ENCODE assay signal across 1 cellular context in the genomic region with DNA sequence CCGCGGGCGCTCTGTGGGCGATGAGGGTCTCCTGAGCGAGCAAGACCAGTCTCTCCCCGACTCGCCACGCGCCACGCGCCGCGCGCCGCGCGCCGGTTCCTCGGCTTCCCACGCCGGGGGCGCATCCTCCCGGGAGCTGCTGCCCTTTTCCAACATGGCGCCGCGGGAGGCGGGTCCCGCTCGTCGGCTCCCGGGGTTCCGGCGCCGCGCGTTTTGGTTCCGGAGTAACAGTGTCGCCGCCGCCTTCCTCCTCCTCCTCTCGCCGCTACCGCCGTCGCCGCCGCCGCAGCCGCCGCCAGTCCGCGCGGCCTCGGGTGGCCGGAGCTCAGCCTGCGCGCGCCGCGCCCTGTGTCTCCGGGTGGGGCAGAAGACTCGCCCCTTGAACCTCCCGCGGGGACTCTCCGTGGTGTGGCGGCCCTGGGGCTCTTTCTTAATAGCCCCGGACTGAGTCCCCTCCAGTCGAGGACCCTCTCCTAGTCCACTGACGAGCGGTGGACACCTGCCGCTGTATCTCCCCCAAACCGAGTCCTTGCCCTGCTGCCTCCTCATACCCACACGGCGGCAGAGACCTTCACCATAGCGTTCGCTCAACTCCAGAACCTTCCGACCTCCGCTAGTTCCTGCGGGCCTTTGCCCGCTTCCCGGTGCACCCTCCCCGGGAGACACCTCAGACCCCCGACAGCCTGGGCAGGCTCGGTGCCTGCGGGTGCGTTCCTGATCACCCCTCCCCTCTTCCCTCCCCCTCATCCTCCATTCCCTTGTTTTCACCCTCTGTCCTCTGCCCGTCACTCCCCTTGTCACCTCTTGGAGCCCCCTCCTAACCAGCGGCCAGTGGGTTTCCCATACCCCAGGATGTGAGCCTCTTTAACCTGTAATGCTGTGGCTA.
TF ChIP-seq lines count a peak whose summit lies in the region.

A gene (plus strand): TSS at position 242 of the 886 bp plus-strand sequence. CDS start 633 bp downstream, at position 875.

TF ChIP-seq in K562, 482 proteins besides CTCF, POLR2A, EP300 and RAD21 (continued from another document and continues in another):
- no peak for TF ChIP-seq ZKSCAN1 (IDR thresholded peaks at IDR 0.05; ENCODE audit: low read depth, low read length)
- no peak for TF ChIP-seq SMARCA5 (IDR thresholded peaks at IDR 0.05)
- peak; percentile 58 for TF ChIP-seq ZBTB7A (IDR thresholded peaks at IDR 0.05; ENCODE audit: borderline replicate concordance, control insufficient read depth, low read depth, low read length)
- TF ChIP-seq RNF2 (IDR thresholded peaks at IDR 0.05): no peak
- TF ChIP-seq HDAC8 (tag; IDR thresholded peaks at IDR 0.05): no peak
- no peak for TF ChIP-seq ZNF41 (CRISPR knock-in tag; conservative IDR thresholded peaks at IDR 0.05)
- TF ChIP-seq TOE1 (IDR thresholded peaks at IDR 0.05; ENCODE audit: borderline replicate concordance): 0 out of 2 replicates have a peak, but pooled peaks have one; percentile 13
- TF ChIP-seq TOE1 (CRISPR knock-in tag; IDR thresholded peaks at IDR 0.05; ENCODE audit: borderline replicate concordance, low read depth): no peak
- TF ChIP-seq CHD2 (IDR thresholded peaks at IDR 0.05; ENCODE audit: low read depth, low read length): no peak
- TF ChIP-seq CXXC5 (CRISPR knock-in tag; IDR thresholded peaks at IDR 0.05): peak; percentile 96
- no peak for TF ChIP-seq PHF21A (IDR thresholded peaks at IDR 0.05; ENCODE audit: borderline replicate concordance, low read depth)
- no peak for TF ChIP-seq ZNF644 (tag; IDR thresholded peaks at IDR 0.05; ENCODE audit: low read depth)
- peak; percentile 68 for TF ChIP-seq EGR1 (conservative IDR thresholded peaks at IDR 0.05)
- no peak for TF ChIP-seq SMAD1 (IDR thresholded peaks at IDR 0.05; ENCODE audit: low read depth, low read length, partially characterized antibody)
- peak; percentile 91 for TF ChIP-seq RBBP5 (IDR thresholded peaks at IDR 0.05; ENCODE audit: borderline replicate concordance, insufficient read depth, low read length, poor library complexity, severe bottlenecking)
- TF ChIP-seq, protein P1, sequence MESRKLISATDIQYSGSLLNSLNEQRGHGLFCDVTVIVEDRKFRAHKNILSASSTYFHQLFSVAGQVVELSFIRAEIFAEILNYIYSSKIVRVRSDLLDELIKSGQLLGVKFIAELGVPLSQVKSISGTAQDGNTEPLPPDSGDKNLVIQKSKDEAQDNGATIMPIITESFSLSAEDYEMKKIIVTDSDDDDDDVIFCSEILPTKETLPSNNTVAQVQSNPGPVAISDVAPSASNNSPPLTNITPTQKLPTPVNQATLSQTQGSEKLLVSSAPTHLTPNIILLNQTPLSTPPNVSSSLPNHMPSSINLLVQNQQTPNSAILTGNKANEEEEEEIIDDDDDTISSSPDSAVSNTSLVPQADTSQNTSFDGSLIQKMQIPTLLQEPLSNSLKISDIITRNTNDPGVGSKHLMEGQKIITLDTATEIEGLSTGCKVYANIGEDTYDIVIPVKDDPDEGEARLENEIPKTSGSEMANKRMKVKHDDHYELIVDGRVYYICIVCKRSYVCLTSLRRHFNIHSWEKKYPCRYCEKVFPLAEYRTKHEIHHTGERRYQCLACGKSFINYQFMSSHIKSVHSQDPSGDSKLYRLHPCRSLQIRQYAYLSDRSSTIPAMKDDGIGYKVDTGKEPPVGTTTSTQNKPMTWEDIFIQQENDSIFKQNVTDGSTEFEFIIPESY (CRISPR knock-in tag; IDR thresholded peaks at IDR 0.05): no peak
- peak; percentile 23; the same call in 1 of the 2 replicates for TF ChIP-seq ZNF24 (IDR thresholded peaks at IDR 0.05)
- TF ChIP-seq NFIC (IDR thresholded peaks at IDR 0.05): no peak
- TF ChIP-seq TBP (optimal IDR thresholded peaks at IDR 0.05; ENCODE audit: low read depth, low read length): peak; percentile 75
- TF ChIP-seq LCOR (CRISPR knock-in tag; IDR thresholded peaks at IDR 0.05): no peak
- TF ChIP-seq, protein P2, sequence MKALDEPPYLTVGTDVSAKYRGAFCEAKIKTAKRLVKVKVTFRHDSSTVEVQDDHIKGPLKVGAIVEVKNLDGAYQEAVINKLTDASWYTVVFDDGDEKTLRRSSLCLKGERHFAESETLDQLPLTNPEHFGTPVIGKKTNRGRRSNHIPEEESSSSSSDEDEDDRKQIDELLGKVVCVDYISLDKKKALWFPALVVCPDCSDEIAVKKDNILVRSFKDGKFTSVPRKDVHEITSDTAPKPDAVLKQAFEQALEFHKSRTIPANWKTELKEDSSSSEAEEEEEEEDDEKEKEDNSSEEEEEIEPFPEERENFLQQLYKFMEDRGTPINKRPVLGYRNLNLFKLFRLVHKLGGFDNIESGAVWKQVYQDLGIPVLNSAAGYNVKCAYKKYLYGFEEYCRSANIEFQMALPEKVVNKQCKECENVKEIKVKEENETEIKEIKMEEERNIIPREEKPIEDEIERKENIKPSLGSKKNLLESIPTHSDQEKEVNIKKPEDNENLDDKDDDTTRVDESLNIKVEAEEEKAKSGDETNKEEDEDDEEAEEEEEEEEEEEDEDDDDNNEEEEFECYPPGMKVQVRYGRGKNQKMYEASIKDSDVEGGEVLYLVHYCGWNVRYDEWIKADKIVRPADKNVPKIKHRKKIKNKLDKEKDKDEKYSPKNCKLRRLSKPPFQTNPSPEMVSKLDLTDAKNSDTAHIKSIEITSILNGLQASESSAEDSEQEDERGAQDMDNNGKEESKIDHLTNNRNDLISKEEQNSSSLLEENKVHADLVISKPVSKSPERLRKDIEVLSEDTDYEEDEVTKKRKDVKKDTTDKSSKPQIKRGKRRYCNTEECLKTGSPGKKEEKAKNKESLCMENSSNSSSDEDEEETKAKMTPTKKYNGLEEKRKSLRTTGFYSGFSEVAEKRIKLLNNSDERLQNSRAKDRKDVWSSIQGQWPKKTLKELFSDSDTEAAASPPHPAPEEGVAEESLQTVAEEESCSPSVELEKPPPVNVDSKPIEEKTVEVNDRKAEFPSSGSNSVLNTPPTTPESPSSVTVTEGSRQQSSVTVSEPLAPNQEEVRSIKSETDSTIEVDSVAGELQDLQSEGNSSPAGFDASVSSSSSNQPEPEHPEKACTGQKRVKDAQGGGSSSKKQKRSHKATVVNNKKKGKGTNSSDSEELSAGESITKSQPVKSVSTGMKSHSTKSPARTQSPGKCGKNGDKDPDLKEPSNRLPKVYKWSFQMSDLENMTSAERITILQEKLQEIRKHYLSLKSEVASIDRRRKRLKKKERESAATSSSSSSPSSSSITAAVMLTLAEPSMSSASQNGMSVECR (CRISPR knock-in tag; IDR thresholded peaks at IDR 0.05): no peak
- TF ChIP-seq, protein P3, sequence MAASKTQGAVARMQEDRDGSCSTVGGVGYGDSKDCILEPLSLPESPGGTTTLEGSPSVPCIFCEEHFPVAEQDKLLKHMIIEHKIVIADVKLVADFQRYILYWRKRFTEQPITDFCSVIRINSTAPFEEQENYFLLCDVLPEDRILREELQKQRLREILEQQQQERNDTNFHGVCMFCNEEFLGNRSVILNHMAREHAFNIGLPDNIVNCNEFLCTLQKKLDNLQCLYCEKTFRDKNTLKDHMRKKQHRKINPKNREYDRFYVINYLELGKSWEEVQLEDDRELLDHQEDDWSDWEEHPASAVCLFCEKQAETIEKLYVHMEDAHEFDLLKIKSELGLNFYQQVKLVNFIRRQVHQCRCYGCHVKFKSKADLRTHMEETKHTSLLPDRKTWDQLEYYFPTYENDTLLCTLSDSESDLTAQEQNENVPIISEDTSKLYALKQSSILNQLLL (CRISPR knock-in tag; IDR thresholded peaks at IDR 0.05; ENCODE audit: borderline replicate concordance): no peak
- 0 out of 2 replicates have a peak, but pooled peaks have one; percentile 15 for TF ChIP-seq ZNF384 (IDR thresholded peaks at IDR 0.05; ENCODE audit: low read depth, low read length)
- TF ChIP-seq SREBF1 (IDR thresholded peaks at IDR 0.05; ENCODE audit: borderline replicate concordance, low read depth, low read length): 0 out of 2 replicates have a peak, but pooled peaks have one; percentile 19
- TF ChIP-seq, protein P4, sequence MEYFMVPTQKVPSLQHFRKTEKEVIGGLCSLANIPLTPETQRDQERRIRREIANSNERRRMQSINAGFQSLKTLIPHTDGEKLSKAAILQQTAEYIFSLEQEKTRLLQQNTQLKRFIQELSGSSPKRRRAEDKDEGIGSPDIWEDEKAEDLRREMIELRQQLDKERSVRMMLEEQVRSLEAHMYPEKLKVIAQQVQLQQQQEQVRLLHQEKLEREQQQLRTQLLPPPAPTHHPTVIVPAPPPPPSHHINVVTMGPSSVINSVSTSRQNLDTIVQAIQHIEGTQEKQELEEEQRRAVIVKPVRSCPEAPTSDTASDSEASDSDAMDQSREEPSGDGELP (CRISPR knock-in tag; IDR thresholded peaks at IDR 0.05; ENCODE audit: borderline replicate concordance): peak; percentile 48; the same call in 1 of the 2 replicates
- no peak for TF ChIP-seq BHLHE40 (IDR thresholded peaks at IDR 0.05; ENCODE audit: low read length)
- TF ChIP-seq NR2C2 (CRISPR knock-in tag; IDR thresholded peaks at IDR 0.05): peak; percentile 94
- TF ChIP-seq NR2C2 (tag; IDR thresholded peaks at IDR 0.05): peak; percentile 100
- TF ChIP-seq, protein P5, sequence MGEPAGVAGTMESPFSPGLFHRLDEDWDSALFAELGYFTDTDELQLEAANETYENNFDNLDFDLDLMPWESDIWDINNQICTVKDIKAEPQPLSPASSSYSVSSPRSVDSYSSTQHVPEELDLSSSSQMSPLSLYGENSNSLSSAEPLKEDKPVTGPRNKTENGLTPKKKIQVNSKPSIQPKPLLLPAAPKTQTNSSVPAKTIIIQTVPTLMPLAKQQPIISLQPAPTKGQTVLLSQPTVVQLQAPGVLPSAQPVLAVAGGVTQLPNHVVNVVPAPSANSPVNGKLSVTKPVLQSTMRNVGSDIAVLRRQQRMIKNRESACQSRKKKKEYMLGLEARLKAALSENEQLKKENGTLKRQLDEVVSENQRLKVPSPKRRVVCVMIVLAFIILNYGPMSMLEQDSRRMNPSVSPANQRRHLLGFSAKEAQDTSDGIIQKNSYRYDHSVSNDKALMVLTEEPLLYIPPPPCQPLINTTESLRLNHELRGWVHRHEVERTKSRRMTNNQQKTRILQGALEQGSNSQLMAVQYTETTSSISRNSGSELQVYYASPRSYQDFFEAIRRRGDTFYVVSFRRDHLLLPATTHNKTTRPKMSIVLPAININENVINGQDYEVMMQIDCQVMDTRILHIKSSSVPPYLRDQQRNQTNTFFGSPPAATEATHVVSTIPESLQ (CRISPR knock-in tag; IDR thresholded peaks at IDR 0.05): no peak
- peak; percentile 31; the same call in 1 of the 2 replicates for TF ChIP-seq SOX6 (IDR thresholded peaks at IDR 0.05)
- TF ChIP-seq BRD9 (IDR thresholded peaks at IDR 0.05; ENCODE audit: low read depth, partially characterized antibody): peak; percentile 58
- TF ChIP-seq RBM17 (IDR thresholded peaks at IDR 0.05; ENCODE audit: borderline replicate concordance, low read depth, low read length): no peak
- TF ChIP-seq HDAC1 (IDR thresholded peaks at IDR 0.05): peak in 1 of 2 experiments; percentile 41; a peak in 2 of 4 replicates
- 0 out of 2 replicates have a peak, but pooled peaks have one; percentile 26 for TF ChIP-seq FOXJ2 (tag; IDR thresholded peaks at IDR 0.05)
- TF ChIP-seq U2AF1 (optimal IDR thresholded peaks at IDR 0.05; ENCODE audit: low read depth, low read length): peak; percentile 39
- TF ChIP-seq, protein P6, sequence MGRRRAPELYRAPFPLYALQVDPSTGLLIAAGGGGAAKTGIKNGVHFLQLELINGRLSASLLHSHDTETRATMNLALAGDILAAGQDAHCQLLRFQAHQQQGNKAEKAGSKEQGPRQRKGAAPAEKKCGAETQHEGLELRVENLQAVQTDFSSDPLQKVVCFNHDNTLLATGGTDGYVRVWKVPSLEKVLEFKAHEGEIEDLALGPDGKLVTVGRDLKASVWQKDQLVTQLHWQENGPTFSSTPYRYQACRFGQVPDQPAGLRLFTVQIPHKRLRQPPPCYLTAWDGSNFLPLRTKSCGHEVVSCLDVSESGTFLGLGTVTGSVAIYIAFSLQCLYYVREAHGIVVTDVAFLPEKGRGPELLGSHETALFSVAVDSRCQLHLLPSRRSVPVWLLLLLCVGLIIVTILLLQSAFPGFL (CRISPR knock-in tag; IDR thresholded peaks at IDR 0.05): no peak
- TF ChIP-seq PHF20 (IDR thresholded peaks at IDR 0.05; ENCODE audit: partially characterized antibody): peak; percentile 71
- no peak for TF ChIP-seq HIVEP1 (CRISPR knock-in tag; IDR thresholded peaks at IDR 0.05)
- no peak for TF ChIP-seq CREBBP (IDR thresholded peaks at IDR 0.05; ENCODE audit: low read depth, low read length)
- TF ChIP-seq SMAD4 (CRISPR knock-in tag; conservative IDR thresholded peaks at IDR 0.05): peak; percentile 86
- peak; percentile 10; the same call in 1 of the 2 replicates for TF ChIP-seq BCOR (IDR thresholded peaks at IDR 0.05)
- TF ChIP-seq, protein P7, sequence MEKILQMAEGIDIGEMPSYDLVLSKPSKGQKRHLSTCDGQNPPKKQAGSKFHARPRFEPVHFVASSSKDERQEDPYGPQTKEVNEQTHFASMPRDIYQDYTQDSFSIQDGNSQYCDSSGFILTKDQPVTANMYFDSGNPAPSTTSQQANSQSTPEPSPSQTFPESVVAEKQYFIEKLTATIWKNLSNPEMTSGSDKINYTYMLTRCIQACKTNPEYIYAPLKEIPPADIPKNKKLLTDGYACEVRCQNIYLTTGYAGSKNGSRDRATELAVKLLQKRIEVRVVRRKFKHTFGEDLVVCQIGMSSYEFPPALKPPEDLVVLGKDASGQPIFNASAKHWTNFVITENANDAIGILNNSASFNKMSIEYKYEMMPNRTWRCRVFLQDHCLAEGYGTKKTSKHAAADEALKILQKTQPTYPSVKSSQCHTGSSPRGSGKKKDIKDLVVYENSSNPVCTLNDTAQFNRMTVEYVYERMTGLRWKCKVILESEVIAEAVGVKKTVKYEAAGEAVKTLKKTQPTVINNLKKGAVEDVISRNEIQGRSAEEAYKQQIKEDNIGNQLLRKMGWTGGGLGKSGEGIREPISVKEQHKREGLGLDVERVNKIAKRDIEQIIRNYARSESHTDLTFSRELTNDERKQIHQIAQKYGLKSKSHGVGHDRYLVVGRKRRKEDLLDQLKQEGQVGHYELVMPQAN (IDR thresholded peaks at IDR 0.05; ENCODE audit: borderline replicate concordance): peak; percentile 33; the same call in 1 of the 2 replicates
- no peak for TF ChIP-seq DIDO1 (tag; IDR thresholded peaks at IDR 0.05; ENCODE audit: low read depth)
- 0 out of 2 replicates have a peak, but pooled peaks have one; percentile 20 for TF ChIP-seq MTF1 (CRISPR knock-in tag; IDR thresholded peaks at IDR 0.05; ENCODE audit: borderline replicate concordance)
- TF ChIP-seq GTF2E2 (tag; IDR thresholded peaks at IDR 0.05): peak; percentile 74
- TF ChIP-seq, protein P8, sequence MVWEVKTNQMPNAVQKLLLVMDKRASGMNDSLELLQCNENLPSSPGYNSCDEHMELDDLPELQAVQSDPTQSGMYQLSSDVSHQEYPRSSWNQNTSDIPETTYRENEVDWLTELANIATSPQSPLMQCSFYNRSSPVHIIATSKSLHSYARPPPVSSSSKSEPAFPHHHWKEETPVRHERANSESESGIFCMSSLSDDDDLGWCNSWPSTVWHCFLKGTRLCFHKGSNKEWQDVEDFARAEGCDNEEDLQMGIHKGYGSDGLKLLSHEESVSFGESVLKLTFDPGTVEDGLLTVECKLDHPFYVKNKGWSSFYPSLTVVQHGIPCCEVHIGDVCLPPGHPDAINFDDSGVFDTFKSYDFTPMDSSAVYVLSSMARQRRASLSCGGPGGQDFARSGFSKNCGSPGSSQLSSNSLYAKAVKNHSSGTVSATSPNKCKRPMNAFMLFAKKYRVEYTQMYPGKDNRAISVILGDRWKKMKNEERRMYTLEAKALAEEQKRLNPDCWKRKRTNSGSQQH (CRISPR knock-in tag; IDR thresholded peaks at IDR 0.05): 0 out of 2 replicates have a peak, but pooled peaks have one; percentile 21
- peak; percentile 78 for TF ChIP-seq GABPB1 (CRISPR knock-in tag; IDR thresholded peaks at IDR 0.05)
